ENCODE assay signal across 17 cellular contexts in the genomic region with DNA sequence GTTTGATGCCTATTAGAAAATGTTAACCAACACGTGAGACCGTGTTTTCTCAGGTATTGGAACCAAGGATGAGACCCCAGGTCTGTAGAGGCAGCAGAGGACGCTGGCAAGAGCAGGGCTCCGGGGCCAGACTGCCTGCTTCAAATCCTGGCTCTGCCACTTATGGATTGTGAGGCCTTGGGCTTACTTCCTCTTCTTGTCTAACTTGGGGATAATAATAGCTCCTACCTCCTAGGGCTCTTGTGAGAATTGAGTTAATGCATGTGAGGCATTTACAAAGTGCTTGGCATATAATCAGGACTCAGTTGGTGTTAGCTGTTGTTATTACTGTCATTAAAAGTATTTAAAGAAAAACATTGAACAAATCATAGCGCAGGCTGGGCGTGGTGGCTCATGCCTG.
DNase-seq lines count a peak whose midpoint lies in the region; ATAC-seq and TF ChIP-seq lines count a peak whose summit lies in the region.
"Had no signal": no experiment of that assay in that cellular context is flagged by ENCODE, and none has a peak within 500 bp of the region (broad histone marks: within the 10 kb centered on the region; RNA-seq: fewer than 3 reads in every experiment).

No MANE protein-coding gene starts in this region.

- no peak overlapping the region for H3K4me3 ChIP-seq in heart left ventricle
- H3K4me3 ChIP-seq in spleen, result no peak overlapping the region
- H3K4me3 ChIP-seq: BLaER1, GM23248, K562, SJSA1 had no signal

- peak in 2 of 5 donors; percentile 1 to 16 for DNase-seq in heart left ventricle
- no peak for DNase-seq in cardiac septum (ENCODE audit: low spot score)
- peak; percentile 44 for DNase-seq in NOMO-1 treated with DMSO at 0.1 percent for 48 hours (lab: John Stamatoyannopoulos, UW; ENCODE audit: unreplicated experiment)
- DNase-seq in SKM-1 treated with dmso at 0.1 percent for 144 hours (lab: John Stamatoyannopoulos, UW; ENCODE audit: unreplicated experiment), result peak; percentile 10
- peak; percentile 38 for DNase-seq in spleen
- DNase-seq in HuH-7 (ENCODE audit: low spot score), result no peak
- DNase-seq in globus pallidus (ENCODE audit: low spot score), result no peak
- DNase-seq: CD8-positive, alpha-beta memory T cell; DMS79 treated with DMSO at 0.1 percent for 48 hours; GM23248; NCI-H187; NCI-H774 had no signal

- intact Hi-C loops in heart left ventricle (cut with DNase I) (no loop called here), cardiac septum (cut with DNase I) (no loop called here), spleen (cut with DNase I; ENCODE audit: low total_unique reads) (no loop called here)

- no peaks in the 10 kb centered on the region for H3K36me3 ChIP-seq in heart left ventricle
- H3K36me3 ChIP-seq in spleen, result no peaks in the 10 kb centered on the region
- H3K36me3 ChIP-seq: BLaER1, SJSA1 had no signal

- TF ChIP-seq CTCF in heart left ventricle (IDR thresholded peaks at IDR 0.05), result no peak
- no peak for TF ChIP-seq CTCF in spleen (IDR thresholded peaks at IDR 0.05 in 8 of 11, conservative IDR thresholded peaks at IDR 0.05 in 3 of 11)

- H3K9me3 ChIP-seq in heart left ventricle (no peaks in the 10 kb centered on the region), spleen (no peaks in the 10 kb centered on the region)
- H3K9me3 ChIP-seq: BLaER1, SJSA1 had no signal

- H3K4me1 ChIP-seq in heart left ventricle, result peaks cover 0 to 6% (median 0%) of the 10 kb centered on the region in 12 donors
- H3K4me1 ChIP-seq in spleen, result peaks cover 0 to 6% (median 0%) of the 10 kb centered on the region in 6 donors
- H3K4me1 ChIP-seq: BLaER1, SJSA1 had no signal

- WGBS in heart left ventricle, 4 donors, result 58 to 84% (median 70%) methylated on average over 6 of the region's 6 CpGs
- WGBS in spleen, 5 donors, result 52 to 78% (median 73%) methylated on average over 6 of the region's 6 CpGs

- no peaks in the 10 kb centered on the region for H3K27me3 ChIP-seq in heart left ventricle
- H3K27me3 ChIP-seq in spleen (replicated peaks in 1 of 7), result peaks cover 0 to 7% (median 0%) of the 10 kb centered on the region in 7 donors
- H3K27me3 ChIP-seq: BLaER1, SJSA1 had no signal

- ATAC-seq in heart left ventricle (peak in 3 of 4 donors; percentile 22 to 50 (median 42)), HG02610 (IDR thresholded peaks at IDR 0.05; ENCODE audit: unreplicated experiment) (no peak)
- ATAC-seq: HCT116, K562 had no signal

- TF ChIP-seq POLR2A in heart left ventricle (IDR thresholded peaks at IDR 0.05), result no peak
- TF ChIP-seq POLR2A in spleen (IDR thresholded peaks at IDR 0.05), result no peak

- H3K27ac ChIP-seq in heart left ventricle (no peak overlapping the region), spleen (no peak overlapping the region)
- H3K27ac ChIP-seq: BLaER1, GM23248, SJSA1 had no signal

Comparison
In these comparisons a context has a peak if more than half of its experiments do, and no peak if none do; other contexts are left out.
1. DNase-seq: peak in NOMO-1 treated with DMSO at 0.1 percent for 48 hours (single experiment), SKM-1 treated with dmso at 0.1 percent for 144 hours (single experiment) and spleen (single experiment); none in cardiac septum (single experiment), HuH-7 (single experiment) and globus pallidus (single experiment).